ENCODE assay signal across 8 cellular contexts in genomic region chr11:76768091-76769047, GRCh38. TPM values are rescaled to one million over a fixed set of nuclear protein-coding genes. Genes with fewer than 3 reads are reported as not detected.
A peak's percentile ranks its signal among the peaks of the same experiment; 100 is the strongest.
DNase-seq lines count a peak whose midpoint lies in the region; ATAC-seq and TF ChIP-seq lines count a peak whose summit lies in the region.

No MANE protein-coding gene starts in this region.

- H3K27me3 ChIP-seq in right atrium auricular region, result no peaks in the 10 kb centered on the region

- H3K36me3 Mint-ChIP-seq in WTC11, result peaks cover 2% of the 10 kb centered on the region; the same call in 1 of the 2 replicates

- H3K4me1 Mint-ChIP-seq in WTC11, result peaks cover 64% of the 10 kb centered on the region

- H3K9me3 ChIP-seq in right atrium auricular region, result no peaks in the 10 kb centered on the region

- TF ChIP-seq CTCF in WTC11 (IDR thresholded peaks at IDR 0.05) (no peak), right atrium auricular region (IDR thresholded peaks at IDR 0.05) (no peak)

- POLR2A ChIA-PET in WTC11 (lab: Charles Lee), result interaction anchor here (0.9 kb wide), 1 partner anchor 13 kb away, joined by 3 read pairs; no protein-coding TSS in a partner anchor

- H3K4me3 ChIP-seq in right atrium auricular region, result no peak overlapping the region

- H3K27ac ChIP-seq in right atrium auricular region, result peak overlapping the region; percentile 28 to 39

- H3K27ac Mint-ChIP-seq in WTC11, result no peak overlapping the region

- no peaks in the 10 kb centered on the region for H3K9me3 Mint-ChIP-seq in WTC11

- ATAC-seq in WTC11 (peak; percentile 21), HG02870 (IDR thresholded peaks at IDR 0.05; ENCODE audit: unreplicated experiment) (no peak)
- ATAC-seq in stimulated activated naive CD8-positive, alpha-beta T cell treated with anti-CD3 and anti-CD28 coated beads, Interleukin-15, Interleukin-2, amounts not matched to agents 100 U/mL and 50 U/mL, for 24 hours, result peak; percentile 59

- H3K4me3 Mint-ChIP-seq in WTC11, result no peak overlapping the region

- no peaks in the 10 kb centered on the region for H3K36me3 ChIP-seq in right atrium auricular region

- H3K27me3 Mint-ChIP-seq in WTC11 (ENCODE audit: low read depth), result peaks cover 12% of the 10 kb centered on the region

- CTCF ChIA-PET in WTC11 (lab: Charles Lee), result interaction anchor here (0.6 to 0.7 kb wide), 2 partner anchors 30 to 279 kb away, joined by 3 read pairs; no protein-coding TSS in a partner anchor

- H3K4me1 ChIP-seq in right atrium auricular region, result peaks cover 0 to 87% of the 10 kb centered on the region in 2 donors

- DNase-seq in DMS 273 (lab: John Stamatoyannopoulos, UW; ENCODE audit: unreplicated experiment) (peak; percentile 65), NCI-H1092 treated with DMSO at 0.1 percent for 48 hours (lab: John Stamatoyannopoulos, UW) (peak; percentile 54), WTC11 (ENCODE audit: low spot score) (no peak), right atrium auricular region (ENCODE audit: low spot score) (peak; percentile 75), DMS153 treated with DMSO at 0.1 percent for 48 hours (lab: John Stamatoyannopoulos, UW; ENCODE audit: unreplicated experiment) (no peak), NCI-H1048 (lab: John Stamatoyannopoulos, UW) (no peak)
- peak; percentile 22 for DNase-seq in stimulated activated naive CD8-positive, alpha-beta T cell treated with anti-CD3 and anti-CD28 coated beads, Interleukin-15, Interleukin-2, amounts not matched to agents 100 U/mL and 50 U/mL, for 24 hours

TF ChIP-seq in WTC11, 78 proteins besides CTCF, POLR2A, EP300 and RAD21:
- TF ChIP-seq PRDM15 (CRISPR knock-in tag; IDR thresholded peaks at IDR 0.05), result no peak

RNA-seq across cellular contexts. Expression of gene TSKU, which starts 14.8 kb away (rescaled TPM):
- total RNA-seq in WTC11 (2021), result 24.0 to 30.3 TPM (median 24.4 TPM) in 3 replicates
- total RNA-seq in right atrium auricular region, result 10 to 100 TPM; 18.7 to 46.6 TPM

Comparison
In these comparisons a context has a peak if more than half of its experiments do, and no peak if none do; other contexts are left out.
1. DNase-seq: peak in DMS 273 (single experiment), NCI-H1092 treated with DMSO at 0.1 percent for 48 hours (single experiment), right atrium auricular region (single experiment) and stimulated activated naive CD8-positive, alpha-beta T cell treated with anti-CD3 and anti-CD28 coated beads, Interleukin-15, Interleukin-2, amounts not matched to agents 100 U/mL and 50 U/mL, for 24 hours (single experiment); none in WTC11 (single experiment), DMS153 treated with DMSO at 0.1 percent for 48 hours (single experiment) and NCI-H1048 (single experiment).